ENCODE assay signal across 26 cellular contexts in genomic region chr1:95004013-95004412, GRCh38.
"Had no signal": no experiment of that assay in that cellular context is flagged by ENCODE, and none has a peak within 500 bp of the region (broad histone marks: within the 10 kb centered on the region; RNA-seq: fewer than 3 reads in every experiment).

No MANE protein-coding gene starts in this region.

- H3K9me3 ChIP-seq: pancreas, psoas muscle, thyroid gland had no signal

- H3K4me3 Mint-ChIP-seq: activated CD4-positive, alpha-beta T cell treated with anti-CD3 and anti-CD28 coated beads for 36 hours; activated naive CD8-positive, alpha-beta T cell treated with anti-CD3 and anti-CD28 coated beads for 36 hours; immature natural killer cell; nephron progenitor cell; stimulated activated naive CD8-positive, alpha-beta T cell treated with anti-CD3 and anti-CD28 coated beads, Interleukin-15, Interleukin-2, amounts not matched to agents 100 ng/mL and 50 ng/mL, for 24 hours; T-helper 2 cell treated with Interferon-gamma antibody and Interleukin-4, amounts not matched to agents 5 μg/mL and 100 μg/mL, for 36 hours; WTC11 had no signal

- H3K4me1 ChIP-seq: psoas muscle had no signal

- H3K4me3 ChIP-seq: hepatocyte, pancreas, psoas muscle, thyroid gland had no signal

- H3K79me2 ChIP-seq: hepatocyte had no signal

- H3K27me3 Mint-ChIP-seq: activated CD4-positive, alpha-beta T cell treated with anti-CD3 and anti-CD28 coated beads for 36 hours; activated naive CD8-positive, alpha-beta T cell treated with anti-CD3 and anti-CD28 coated beads for 36 hours; stimulated activated naive CD8-positive, alpha-beta T cell treated with anti-CD3 and anti-CD28 coated beads, Interleukin-15, Interleukin-2, amounts not matched to agents 100 ng/mL and 50 ng/mL, for 24 hours had no signal

- ATAC-seq: activated CD4-positive, alpha-beta T cell treated with anti-CD3 and anti-CD28 coated beads for 36 hours; left ventricle myocardium superior; pancreas; psoas muscle; right cardiac atrium; WTC11 had no signal

- H3K9me3 Mint-ChIP-seq: activated naive CD8-positive, alpha-beta T cell treated with anti-CD3 and anti-CD28 coated beads for 36 hours; immature natural killer cell; nephron progenitor cell; stimulated activated naive CD8-positive, alpha-beta T cell treated with anti-CD3 and anti-CD28 coated beads, Interleukin-15, Interleukin-2, amounts not matched to agents 100 ng/mL and 50 ng/mL, for 24 hours; T-helper 2 cell treated with Interferon-gamma antibody and Interleukin-4, amounts not matched to agents 5 μg/mL and 100 μg/mL, for 36 hours; WTC11 had no signal

- H2AFZ ChIP-seq: hepatocyte had no signal

- H3K27ac Mint-ChIP-seq: activated CD4-positive, alpha-beta T cell treated with anti-CD3 and anti-CD28 coated beads for 36 hours; activated naive CD8-positive, alpha-beta T cell treated with anti-CD3 and anti-CD28 coated beads for 36 hours; immature natural killer cell; nephron progenitor cell; stimulated activated naive CD8-positive, alpha-beta T cell treated with anti-CD3 and anti-CD28 coated beads, Interleukin-15, Interleukin-2, amounts not matched to agents 100 ng/mL and 50 ng/mL, for 24 hours; T-helper 2 cell treated with Interferon-gamma antibody and Interleukin-4, amounts not matched to agents 5 μg/mL and 100 μg/mL, for 36 hours; WTC11 had no signal

- H3K4me1 Mint-ChIP-seq: activated CD4-positive, alpha-beta T cell treated with anti-CD3 and anti-CD28 coated beads for 36 hours; activated naive CD8-positive, alpha-beta T cell treated with anti-CD3 and anti-CD28 coated beads for 36 hours; immature natural killer cell had no signal

- H3K36me3 Mint-ChIP-seq: activated naive CD8-positive, alpha-beta T cell treated with anti-CD3 and anti-CD28 coated beads for 36 hours; WTC11 had no signal

- H3K36me3 ChIP-seq: pancreas, thyroid gland had no signal

- DNase-seq: activated CD4-positive, alpha-beta T cell treated with anti-CD3 and anti-CD28 coated beads for 36 hours; activated CD4-positive, alpha-beta T cell treated with anti-CD3 and anti-CD28 coated beads, Interleukin-2, amount 50 U/mL, for 4 hours; activated CD8-positive, alpha-beta memory T cell treated with anti-CD3 and anti-CD28 coated beads for 24 hours; activated CD8-positive, alpha-beta memory T cell treated with anti-CD3 and anti-CD28 coated beads, Interleukin-2, amount 50 U/mL, for 4 hours; activated naive CD4-positive, alpha-beta T cell treated with Interleukin-2 at 50 U/mL for 16 hours; activated naive CD8-positive, alpha-beta T cell treated with anti-CD3 and anti-CD28 coated beads for 36 hours; activated T-cell treated with anti-CD3 and anti-CD28 coated beads, Interleukin-2, amount 50 U/mL, for 48 hours; central memory CD4-positive, alpha-beta T cell; effector memory CD4-positive, alpha-beta T cell; glutamatergic neuron; immature natural killer cell; kidney glomerular epithelial cell; left ventricle myocardium superior; mammary epithelial cell; nephron progenitor cell; pancreas; psoas muscle; right cardiac atrium; stimulated activated CD4-positive, alpha-beta T cell treated with anti-CD3 and anti-CD28 coated beads, Interleukin-12 subunit alpha, Interleukin-12 subunit beta, amount 100 ng/mL, for 4 hours; stimulated activated CD4-positive, alpha-beta T cell treated with anti-CD3 and anti-CD28 coated beads, Interleukin-4, amount 100 ng/mL, for 4 hours; substantia nigra had no signal

- H3K27me3 ChIP-seq: hepatocyte, pancreas, thyroid gland had no signal

- H3K27ac ChIP-seq: hepatocyte, pancreas, psoas muscle had no signal
